22 cellular contexts compared by ENCODE assay signal in the genomic region with DNA sequence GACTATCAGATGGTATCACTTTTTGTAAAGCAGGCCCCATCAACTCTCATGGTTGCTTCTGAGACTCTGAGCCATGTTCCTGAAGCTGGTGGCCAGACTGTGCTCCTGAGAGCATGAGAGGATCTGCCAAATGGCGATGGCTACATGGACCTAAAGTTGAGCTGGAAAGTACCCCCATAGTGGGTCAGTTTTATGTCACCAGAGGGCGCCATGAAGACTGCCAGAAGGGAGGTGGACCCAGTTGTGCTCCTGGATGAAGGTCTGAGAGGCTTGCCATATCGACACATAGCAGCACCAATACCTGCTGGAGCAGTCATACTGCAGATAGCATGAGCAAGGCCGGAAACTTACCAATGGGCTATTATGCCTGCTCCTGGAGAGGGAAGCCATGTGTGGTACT.
"Had no signal": no experiment of that assay in that cellular context is flagged by ENCODE, and none has a peak within 500 bp of the region (broad histone marks: within the 10 kb centered on the region; RNA-seq: fewer than 3 reads in every experiment).

No MANE protein-coding gene starts in this region.

- H3K4me3 ChIP-seq: cardiac muscle cell, left lung, lung, sigmoid colon, smooth muscle cell, stomach, suprapubic skin, tibial nerve had no signal

- H3K36me3 ChIP-seq: cardiac muscle cell, left lung, sigmoid colon, stomach, suprapubic skin, tibial nerve had no signal

- H3K27me3 ChIP-seq: cardiac muscle cell, left lung, sigmoid colon, stomach, suprapubic skin, tibial nerve had no signal

- DNase-seq: activated B cell treated with CpG ODN at 0.5 μM for 24 hours; activated CD4-positive, alpha-beta memory T cell treated with anti-CD3 and anti-CD28 coated beads for 36 hours; activated CD4-positive, alpha-beta T cell treated with anti-CD3 and anti-CD28 coated beads for 4 hours; activated gamma-delta T cell; activated naive CD4-positive, alpha-beta T cell treated with anti-CD3 and anti-CD28 coated beads, Interleukin-2, amount 50 U/mL, for 16 hours; activated naive CD8-positive, alpha-beta T cell treated with anti-CD3 and anti-CD28 coated beads, Interleukin-2, amount 50 U/mL, for 24 hours; cortex of kidney; erythroblast; foreskin melanocyte; immature natural killer cell; left lung; naive thymus-derived CD8-positive, alpha-beta T cell; sigmoid colon; stimulated activated CD4-positive, alpha-beta T cell treated with anti-CD3 and anti-CD28 coated beads, Interleukin-15, amount 100 ng/mL, for 24 hours; stomach; T-helper 9 cell had no signal

- H3K9me3 ChIP-seq: left lung, sigmoid colon, stomach, suprapubic skin, tibial nerve had no signal

- H3K4me1 ChIP-seq: left lung, sigmoid colon, stomach, suprapubic skin, tibial nerve had no signal

- H3K27ac ChIP-seq: cardiac muscle cell, left lung, sigmoid colon, stomach, suprapubic skin, tibial nerve had no signal

- ATAC-seq: activated naive CD8-positive, alpha-beta T cell treated with anti-CD3 and anti-CD28 coated beads, Interleukin-2, amount 50 U/mL, for 24 hours; left lung; naive thymus-derived CD8-positive, alpha-beta T cell; stimulated activated memory B cell treated with anti-CD40 and anti-IgM and Interleukin-4, amounts not matched to agents 10 μg/mL and 1 μg/mL and 100 μg/mL, for 72 hours had no signal

- H3K4me2 ChIP-seq: smooth muscle cell had no signal
